Comparison of ENCODE assay signal across 8 cellular contexts in the genomic region with DNA sequence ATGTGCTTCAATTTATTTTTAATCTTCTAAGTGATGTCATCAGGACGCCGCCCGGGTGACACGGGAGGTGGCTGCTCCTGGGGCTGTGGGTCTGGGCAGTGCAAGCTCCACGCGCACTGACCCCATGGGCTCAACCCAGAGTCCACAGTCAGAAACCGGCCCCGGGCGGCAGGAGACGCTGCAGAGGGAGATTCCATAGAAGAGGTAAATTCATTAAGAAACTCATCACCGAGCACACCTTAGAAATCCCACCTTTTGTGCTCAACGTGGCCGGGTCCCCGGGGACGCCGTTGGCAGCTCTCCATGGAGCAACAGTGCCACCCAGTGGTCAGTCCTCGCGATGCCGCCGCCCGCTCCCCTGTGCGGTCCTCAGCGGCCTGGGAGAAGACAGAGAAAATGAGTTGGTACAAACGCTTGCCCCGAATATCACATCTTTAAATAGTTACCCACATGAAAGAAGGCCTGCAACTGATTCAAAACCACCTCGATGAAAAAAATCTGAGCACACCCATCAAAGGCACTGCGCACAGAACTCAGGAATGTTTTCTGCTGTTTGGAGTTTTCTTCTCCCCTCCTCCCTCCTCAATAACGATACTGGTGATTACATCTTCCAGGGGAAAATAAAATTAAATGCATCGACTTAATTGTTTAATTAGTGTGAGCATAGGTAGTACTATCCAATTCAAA.
DNase-seq lines count a peak whose midpoint lies in the region; ATAC-seq and TF ChIP-seq lines count a peak whose summit lies in the region.

No MANE protein-coding gene starts in this region.

- no peaks in the 10 kb centered on the region for H3K36me3 Mint-ChIP-seq in activated CD8-positive, alpha-beta memory T cell treated with anti-CD3 and anti-CD28 coated beads, Interleukin-2, amount 10 ng/mL, durations not matched to agents 7 days and 5 days
- no peaks in the 10 kb centered on the region for H3K36me3 Mint-ChIP-seq in natural killer cell

- CTCF ChIA-PET in activated CD8-positive, alpha-beta memory T cell treated with anti-CD3 and anti-CD28 coated beads, Interleukin-2, amount 10 ng/mL, durations not matched to agents 7 days and 5 days (lab: Charles Lee) = interaction anchor here (0.7 to 1.4 kb wide), 12 partner anchors 10 to 608 kb away, joined by 3 to 5 read pairs (median 3); no protein-coding TSS in a partner anchor

- no peak overlapping the region for H3K27ac Mint-ChIP-seq in activated CD8-positive, alpha-beta memory T cell treated with anti-CD3 and anti-CD28 coated beads, Interleukin-2, amount 10 ng/mL, durations not matched to agents 7 days and 5 days
- H3K27ac Mint-ChIP-seq in natural killer cell = no peak overlapping the region

- peak; percentile 90 for ATAC-seq in GM19397 (IDR thresholded peaks at IDR 0.05; ENCODE audit: unreplicated experiment)
- peak; percentile 89 for ATAC-seq in HG03457 (IDR thresholded peaks at IDR 0.05; ENCODE audit: unreplicated experiment)
- peak; percentile 87 for ATAC-seq in activated CD8-positive, alpha-beta memory T cell treated with anti-CD3 and anti-CD28 coated beads, Interleukin-2, amount 10 ng/mL, durations not matched to agents 7 days and 5 days
- ATAC-seq in natural killer cell = peak; percentile 76 to 95 (median 83)

- H3K4me1 Mint-ChIP-seq in activated CD8-positive, alpha-beta memory T cell treated with anti-CD3 and anti-CD28 coated beads, Interleukin-2, amount 10 ng/mL, durations not matched to agents 7 days and 5 days = no peaks in the 10 kb centered on the region
- peaks cover 0 to 7% of the 10 kb centered on the region in 2 donors for H3K4me1 Mint-ChIP-seq in natural killer cell

- H3K27me3 Mint-ChIP-seq in activated CD8-positive, alpha-beta memory T cell treated with anti-CD3 and anti-CD28 coated beads, Interleukin-2, amount 10 ng/mL, durations not matched to agents 7 days and 5 days = peaks cover 28% of the 10 kb centered on the region
- peaks cover 15 to 22% of the 10 kb centered on the region in 2 donors for H3K27me3 Mint-ChIP-seq in natural killer cell (ENCODE audit: low read depth in 2 of 2)

- peak; percentile 85 for TF ChIP-seq CTCF in epithelial cell of esophagus (IDR thresholded peaks at IDR 0.05; ENCODE audit: insufficient read depth, low read depth, low read length, missing control alignments)
- TF ChIP-seq CTCF in natural killer cell (IDR thresholded peaks at IDR 0.05) = peak; percentile 91

- H3K4me3 Mint-ChIP-seq in activated CD8-positive, alpha-beta memory T cell treated with anti-CD3 and anti-CD28 coated beads, Interleukin-2, amount 10 ng/mL, durations not matched to agents 7 days and 5 days = no peak overlapping the region
- H3K4me3 Mint-ChIP-seq in natural killer cell = no peak overlapping the region

- intact Hi-C loops in natural killer cell (cut with micrococcal nuclease) = no loop called here

- DNase-seq in COLO829 (ENCODE audit: low spot score) (peak; percentile 16), NCI-H748 treated with DMSO at 0.1 percent for 48 hours (lab: John Stamatoyannopoulos, UW) (peak; percentile 74), epithelial cell of esophagus (ENCODE audit: low read depth) (peak; percentile 26), natural killer cell (peak; percentile 62)
- peak; percentile 72 for DNase-seq in activated CD8-positive, alpha-beta memory T cell treated with anti-CD3 and anti-CD28 coated beads, Interleukin-2, amount 10 ng/mL, durations not matched to agents 7 days and 5 days
- DNase-seq in stimulated activated naive CD4-positive, alpha-beta T cell treated with Interleukin-2 at 50 U/mL for 16 hours (lab: John Stamatoyannopoulos, UW) = peak; percentile 65

- H3K9me3 Mint-ChIP-seq in activated CD8-positive, alpha-beta memory T cell treated with anti-CD3 and anti-CD28 coated beads, Interleukin-2, amount 10 ng/mL, durations not matched to agents 7 days and 5 days (ENCODE audit: low read depth) = no peaks in the 10 kb centered on the region
- no peaks in the 10 kb centered on the region for H3K9me3 Mint-ChIP-seq in natural killer cell

- H3K4me3 ChIP-seq in epithelial cell of esophagus (ENCODE audit: low read length) = no peak overlapping the region

Comparison
In these comparisons a context has a peak if more than half of its experiments do, and no peak if none do; other contexts are left out.
1. DNase-seq: peak in every context shown above with its lines; median percentile 74 in NCI-H748 treated with DMSO at 0.1 percent for 48 hours; 72 in activated CD8-positive, alpha-beta memory T cell treated with anti-CD3 and anti-CD28 coated beads, Interleukin-2, amount 10 ng/mL, durations not matched to agents 7 days and 5 days; 65 in stimulated activated naive CD4-positive, alpha-beta T cell treated with Interleukin-2 at 50 U/mL for 16 hours; 62 in natural killer cell; 26 in epithelial cell of esophagus; 16 in COLO829.